Comparison of ENCODE assay signal across 1 cellular context in the genomic region with DNA sequence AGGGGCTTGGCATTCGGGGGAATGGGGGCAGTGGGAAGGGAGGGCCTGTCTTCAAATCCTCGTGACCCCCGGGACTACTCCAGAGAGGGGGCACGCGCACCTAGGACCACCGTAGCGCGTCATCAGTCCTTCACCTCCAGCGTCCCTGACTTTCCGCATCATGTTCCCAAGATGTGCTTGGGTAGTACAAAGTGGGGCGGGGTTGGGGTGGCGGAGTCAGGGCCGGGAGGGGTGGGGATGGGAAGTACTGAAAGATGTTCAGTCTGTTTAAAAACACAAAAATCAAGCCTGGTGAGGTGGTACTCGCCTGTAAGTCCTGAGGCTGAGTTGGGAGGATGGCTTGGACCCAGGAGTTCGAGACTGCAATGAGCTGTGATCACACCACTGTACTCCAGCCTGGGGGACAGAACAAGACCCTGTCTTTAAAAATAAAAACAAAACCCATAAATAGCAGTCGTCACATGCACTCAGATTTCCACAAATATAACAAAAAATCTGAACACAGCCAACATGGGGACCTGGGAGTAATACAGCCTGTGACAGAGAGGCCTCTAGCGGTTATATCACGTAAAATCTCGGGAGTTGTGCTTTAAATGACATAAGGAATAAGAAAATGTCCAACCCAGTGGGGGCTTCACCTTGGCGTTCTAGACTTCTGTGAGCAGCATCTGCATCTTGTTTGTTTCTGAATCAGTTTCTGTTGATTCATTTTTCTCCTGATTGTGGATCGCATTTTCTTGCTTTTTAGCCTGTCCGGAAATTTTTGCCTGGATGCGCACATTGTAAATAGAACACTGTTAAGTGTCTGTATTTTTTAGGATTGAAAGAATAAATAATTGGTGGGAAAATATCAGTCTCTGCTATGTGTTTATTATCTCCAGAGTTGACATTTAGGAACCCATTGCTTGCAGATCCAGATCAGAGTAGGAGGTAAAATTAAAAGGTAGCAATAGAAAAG.
TF ChIP-seq lines count a peak whose summit lies in the region.

No MANE protein-coding gene starts in this region.

TF ChIP-seq in IMR-90, 13 proteins besides CTCF, POLR2A, EP300 and RAD21:
- TF ChIP-seq SMC3 (IDR thresholded peaks at IDR 0.05; ENCODE audit: low read depth, low read length) (peak; percentile 76), CHD1 (IDR thresholded peaks at IDR 0.05; ENCODE audit: low read depth, low read length) (no peak)
